ENCODE assay signal across 8 cellular contexts in the genomic region with DNA sequence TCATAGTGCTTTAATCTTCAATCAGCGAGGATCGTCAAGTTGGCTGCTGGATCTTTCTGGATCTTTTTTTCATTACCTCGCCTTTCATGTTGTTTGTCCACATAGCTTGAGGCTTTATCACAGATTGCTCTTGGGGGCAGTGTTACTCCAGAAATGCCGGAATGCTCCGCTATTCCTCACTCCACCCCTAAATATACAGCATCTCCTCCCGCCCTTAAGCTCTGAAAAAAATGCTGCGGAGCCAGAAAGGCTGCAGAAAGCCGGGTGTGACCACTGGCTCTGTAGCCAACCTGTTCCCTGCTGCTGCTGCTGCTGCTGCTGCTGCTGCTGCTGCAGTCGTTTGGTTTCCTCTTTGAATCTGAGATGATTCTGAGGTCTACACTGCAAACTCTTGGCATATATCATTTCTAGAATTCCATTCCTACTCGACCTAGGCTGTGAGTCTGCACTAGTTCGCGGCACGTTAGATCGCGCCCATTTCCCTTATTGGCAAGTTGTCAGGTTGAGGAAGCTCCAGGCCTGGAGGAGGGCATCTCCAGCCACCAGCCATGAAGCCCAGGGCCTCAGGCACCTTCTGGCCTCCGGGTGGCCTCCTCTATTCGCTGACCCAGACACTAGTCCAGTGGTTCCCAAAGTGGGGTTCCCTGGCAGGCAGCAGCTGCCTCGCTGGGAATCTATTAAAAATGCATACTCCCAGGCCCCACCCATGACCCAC. TPM values are rescaled to one million over a fixed set of nuclear protein-coding genes. Genes with fewer than 3 reads are reported as not detected.
DNase-seq lines count a peak whose midpoint lies in the region; ATAC-seq, FAIRE-seq and TF ChIP-seq lines count a peak whose summit lies in the region.

No MANE protein-coding gene starts in this region.

- no peak overlapping the region for H3K27ac Mint-ChIP-seq in astrocyte (ENCODE audit: unreplicated experiment)

- DNase-seq in DMS153 treated with DMSO at 0.1 percent for 48 hours (lab: John Stamatoyannopoulos, UW; ENCODE audit: unreplicated experiment) = peak; percentile 2
- peak; percentile 56 for DNase-seq in H54 (ENCODE audit: insufficient read length, low spot score)
- DNase-seq in NCI-H1417 (lab: John Stamatoyannopoulos, UW) = peak; percentile 68 to 96 (median 88)
- DNase-seq in T-helper 22 cell (ENCODE audit: low read depth) = peak; percentile 34
- DNase-seq in astrocyte (ENCODE audit: low read depth) = peak; percentile 71
- peak; percentile 78 to 86 (median 85) for DNase-seq in right cardiac atrium
- DNase-seq in sciatic nerve (ENCODE audit: low spot score) = peak; percentile 79
- DNase-seq in cortex of kidney (lab: John Stamatoyannopoulos, UW) = no peak

- H3K27me3 ChIP-seq in astrocyte (ENCODE audit: insufficient read depth, low read length) (no peaks in the 10 kb centered on the region), right cardiac atrium (ENCODE audit: control insufficient read depth, insufficient read depth) (no peaks in the 10 kb centered on the region)

- H3K27ac ChIP-seq in astrocyte (ENCODE audit: low read depth, low read length) (no peak overlapping the region), right cardiac atrium (ENCODE audit: low read length) (no peak overlapping the region)

- H3K9me3 Mint-ChIP-seq in astrocyte (ENCODE audit: unreplicated experiment) = no peaks in the 10 kb centered on the region

- H3K27me3 Mint-ChIP-seq in astrocyte (ENCODE audit: low read depth, unreplicated experiment) = no peaks in the 10 kb centered on the region

- TF ChIP-seq CTCF in astrocyte (IDR thresholded peaks at IDR 0.05; ENCODE audit: insufficient read depth, low read depth, low read length) = peak; percentile 62

- no peak overlapping the region for H3K9ac ChIP-seq in astrocyte (ENCODE audit: low read length)

- H2AFZ ChIP-seq in astrocyte (ENCODE audit: low read depth, low read length) = no peak overlapping the region

- WGBS in right cardiac atrium = 11% methylated on average over 18 of the region's 18 CpGs

- H3K79me2 ChIP-seq in astrocyte (ENCODE audit: insufficient read depth, low read length) = no peaks in the 10 kb centered on the region

- H3K4me1 ChIP-seq in astrocyte (ENCODE audit: insufficient read depth, low read length) = no peaks in the 10 kb centered on the region
- peaks cover 2% of the 10 kb centered on the region for H3K4me1 ChIP-seq in right cardiac atrium (ENCODE audit: control insufficient read depth, insufficient read depth, low read length)

- FAIRE-seq in H54 (lab: Jason Lieb, UNC) = peak; percentile 36
- peak; percentile 85 for FAIRE-seq in astrocyte (lab: Jason Lieb, UNC)

- no peaks in the 10 kb centered on the region for H3K4me1 Mint-ChIP-seq in astrocyte (ENCODE audit: low read depth, unreplicated experiment)

- TF ChIP-seq POLR2A in H54 (IDR thresholded peaks at IDR 0.05; ENCODE audit: low read depth, low read length) = no peak

- H4K20me1 ChIP-seq in astrocyte (ENCODE audit: insufficient read depth, low read length) = no peaks in the 10 kb centered on the region

- intact Hi-C loops in right cardiac atrium (cut with DNase I) (no loop called here), sciatic nerve (cut with DNase I) (no loop called here)

- H3K36me3 Mint-ChIP-seq in astrocyte (ENCODE audit: low read depth, unreplicated experiment) = no peaks in the 10 kb centered on the region

- peak overlapping the region; percentile 70 for H3K4me2 ChIP-seq in astrocyte (ENCODE audit: low read length)

- ATAC-seq in right cardiac atrium (peak; percentile 98 to 99), sciatic nerve (peak; percentile 99)

- no peak overlapping the region for H3K4me3 Mint-ChIP-seq in astrocyte (ENCODE audit: unreplicated experiment)

- H3K36me3 ChIP-seq in astrocyte (ENCODE audit: insufficient read depth, low read length) = no peaks in the 10 kb centered on the region

- H3K9me3 ChIP-seq in astrocyte (ENCODE audit: insufficient read depth, low read depth, low read length) = no peaks in the 10 kb centered on the region
- no peaks in the 10 kb centered on the region for H3K9me3 ChIP-seq in right cardiac atrium (ENCODE audit: control insufficient read depth, low read length)

- H3K4me3 ChIP-seq in astrocyte (ENCODE audit: insufficient read depth, low read depth, low read length) (no peak overlapping the region), right cardiac atrium (ENCODE audit: low read length) (no peak overlapping the region)

RNA-seq across cellular contexts. Expression of a gene that starts 34.2 kb away (rescaled TPM):
- total RNA-seq in astrocyte (63.4 and 65.4 TPM in 2 replicates), right cardiac atrium (100 to 1,000 TPM; 162 to 184 (median 166) TPM), sciatic nerve (124 TPM)
- polyA plus RNA-seq in right cardiac atrium = 173 TPM

RNA-seq across cellular contexts. Expression of a gene that starts 52.1 kb away (rescaled TPM):
- total RNA-seq in astrocyte (0.75 and 1.1 TPM in 2 replicates), right cardiac atrium (1 to 10 TPM; 3.0 to 6.2 (median 4.0) TPM), sciatic nerve (14.4 TPM)
- 1.5 TPM for polyA plus RNA-seq in right cardiac atrium

RNA-seq across cellular contexts. Expression of a gene that starts 57.2 kb away (rescaled TPM):
- total RNA-seq in astrocyte (264 and 265 TPM in 2 replicates), right cardiac atrium (100 to 1,000 TPM; 100 to 221 (median 129) TPM), sciatic nerve (150 TPM)
- polyA plus RNA-seq in right cardiac atrium = 71.4 TPM
